ENCODE assay signal across 22 cellular contexts in the genomic region with DNA sequence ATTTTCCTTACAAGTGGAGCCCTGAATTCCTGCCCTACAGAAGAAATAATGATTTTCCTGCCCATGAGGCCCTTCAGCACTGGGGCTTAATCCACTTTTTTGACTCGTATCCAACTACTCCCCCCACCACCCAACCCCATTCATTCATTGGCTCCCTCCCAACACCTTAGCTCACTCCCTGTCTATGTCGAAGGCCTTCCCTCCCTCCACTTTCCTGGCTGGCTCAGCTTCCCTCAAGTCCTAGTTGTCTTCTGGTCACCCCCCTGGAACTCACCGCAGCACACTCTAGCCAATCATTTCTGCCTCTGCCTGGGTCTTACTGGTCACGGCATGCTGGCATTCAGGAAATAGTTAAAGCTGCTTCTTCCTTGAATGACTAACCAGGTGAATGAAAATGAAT.
DNase-seq lines count a peak whose midpoint lies in the region; ATAC-seq, FAIRE-seq and TF ChIP-seq lines count a peak whose summit lies in the region.
"Had no signal": no experiment of that assay in that cellular context is flagged by ENCODE, and none has a peak within 500 bp of the region (broad histone marks: within the 10 kb centered on the region; RNA-seq: fewer than 3 reads in every experiment).

No MANE protein-coding gene starts in this region.

- peaks cover 26% of the 10 kb centered on the region for H3K4me1 Mint-ChIP-seq in activated CD4-positive, alpha-beta T cell treated with anti-CD3 and anti-CD28 coated beads for 36 hours

- peak overlapping the region; percentile 7 for H3K27ac Mint-ChIP-seq in activated CD4-positive, alpha-beta T cell treated with anti-CD3 and anti-CD28 coated beads for 36 hours
- H3K27ac Mint-ChIP-seq: activated T-cell treated with anti-CD3 and anti-CD28 coated beads, Interleukin-2, amount 50 U/mL, for 72 hours had no signal

- BruUV-seq in endothelial cell of umbilical vein (replicated peaks; lab: Mats Ljungman, UMichigan) = no TSS peak

- peaks cover 8% of the 10 kb centered on the region for H3K4me1 ChIP-seq in endothelial cell of umbilical vein (ENCODE audit: control insufficient read depth, extremely low read depth, insufficient read depth, low read length)

- intact Hi-C loops in activated CD4-positive, alpha-beta T cell treated with anti-CD3 and anti-CD28 coated beads for 36 hours (cut with DNase I, micrococcal nuclease) = loop anchor here in 1 of 2 experiments (2.0 to 10.0 kb wide), 3 partner anchors 66 to 1642 kb away; no protein-coding TSS in a partner anchor
- intact Hi-C loops in endothelial cell of umbilical vein (cut with micrococcal nuclease) (no loop called here), sciatic nerve (cut with DNase I) (no loop called here)

- H2AFZ ChIP-seq in endothelial cell of umbilical vein (ENCODE audit: low read depth, low read length) = no peak overlapping the region
- H2AFZ ChIP-seq: hepatocyte had no signal

- no peak overlapping the region for H3K4me3 ChIP-seq in endothelial cell of umbilical vein (replicated peaks in 1 of 3; ENCODE audit: insufficient read depth in 1 of 3, low read depth in 1 of 3, low read length in 3 of 3)
- H3K4me3 ChIP-seq: GM12878, hepatocyte, left ventricle myocardium inferior, testis had no signal

- CTCF ChIA-PET in activated CD4-positive, alpha-beta T cell treated with anti-CD3 and anti-CD28 coated beads for 36 hours (lab: Charles Lee) = interaction anchor here (0.6 to 1.1 kb wide), 3 partner anchors 203 to 1080 kb away, joined by 3 to 7 read pairs (median 4); no protein-coding TSS in a partner anchor
- CTCF ChIA-PET in endothelial cell of umbilical vein (lab: Charles Lee) = interaction anchor here (1.4 kb wide), 1 partner anchor 748 kb away, joined by 5 read pairs; a partner anchor contains a TSS

- H3K27ac ChIP-seq in endothelial cell of umbilical vein (ENCODE audit: insufficient read depth, low read depth, low read length) = no peak overlapping the region
- H3K27ac ChIP-seq: hepatocyte, KMS-11, left ventricle myocardium inferior, testis had no signal

- H3K9me3 Mint-ChIP-seq in activated CD4-positive, alpha-beta T cell treated with anti-CD3 and anti-CD28 coated beads for 36 hours (ENCODE audit: low read depth) = no peaks in the 10 kb centered on the region
- H3K9me3 Mint-ChIP-seq: activated T-cell treated with anti-CD3 and anti-CD28 coated beads, Interleukin-2, amount 50 U/mL, for 72 hours; CD4-positive, alpha-beta memory T cell; H9; naive B cell had no signal

- FAIRE-seq in endothelial cell of umbilical vein (lab: Jason Lieb, UNC) = no peak
- FAIRE-seq: colon, GM12878 had no signal

- no peaks in the 10 kb centered on the region for H3K79me2 ChIP-seq in endothelial cell of umbilical vein (ENCODE audit: control insufficient read depth, insufficient read depth, low read length)
- H3K79me2 ChIP-seq: hepatocyte had no signal

- no peaks in the 10 kb centered on the region for H3K36me3 ChIP-seq in endothelial cell of umbilical vein (ENCODE audit: control insufficient read depth in 2 of 2, extremely low read depth in 1 of 2, insufficient read depth in 2 of 2, low read length in 2 of 2)
- H3K36me3 ChIP-seq: left ventricle myocardium inferior had no signal

- H3K4me2 ChIP-seq in endothelial cell of umbilical vein (ENCODE audit: insufficient read depth, low read length) = no peak overlapping the region
- H3K4me2 ChIP-seq: hepatocyte, KMS-11 had no signal

- H3K9ac ChIP-seq in endothelial cell of umbilical vein (replicated peaks; ENCODE audit: extremely low read depth, insufficient read depth, low read length) = no peak overlapping the region
- H3K9ac ChIP-seq: KMS-11 had no signal

- H3K9me1 ChIP-seq in endothelial cell of umbilical vein (replicated peaks; ENCODE audit: control insufficient read depth, extremely low read depth, insufficient read depth, low read length) = no peaks in the 10 kb centered on the region

- no peaks in the 10 kb centered on the region for H4K20me1 ChIP-seq in endothelial cell of umbilical vein (replicated peaks; ENCODE audit: control insufficient read depth, extremely low read depth, insufficient read depth, low read length)

- no peak for ATAC-seq in activated CD4-positive, alpha-beta T cell treated with anti-CD3 and anti-CD28 coated beads for 36 hours
- no peak for ATAC-seq in sciatic nerve
- ATAC-seq: activated T-cell treated with anti-CD3 and anti-CD28 coated beads, Interleukin-2, amount 50 U/mL, for 72 hours; GM12878 had no signal

- H3K36me3 Mint-ChIP-seq in activated CD4-positive, alpha-beta T cell treated with anti-CD3 and anti-CD28 coated beads for 36 hours (ENCODE audit: low read depth) = no peaks in the 10 kb centered on the region
- H3K36me3 Mint-ChIP-seq: CD4-positive, alpha-beta memory T cell; naive B cell had no signal

- POLR2A ChIA-PET in activated CD4-positive, alpha-beta T cell treated with anti-CD3 and anti-CD28 coated beads for 36 hours (lab: Charles Lee) = no interaction called here
- POLR2A ChIA-PET in endothelial cell of umbilical vein (lab: Charles Lee) = no interaction called here

- dilution Hi-C loops in endothelial cell of umbilical vein (cut with MboI; ENCODE audit: extremely low pct_ligation_motif_present, low sequenced_read_pairs) = no loop called here

- H3K9me3 ChIP-seq in endothelial cell of umbilical vein (replicated peaks; ENCODE audit: control insufficient read depth, insufficient read depth, low read length) = no peaks in the 10 kb centered on the region
- H3K9me3 ChIP-seq: left ventricle myocardium inferior, testis had no signal

- DNase-seq in activated CD4-positive, alpha-beta T cell treated with anti-CD3 and anti-CD28 coated beads for 36 hours = no peak
- DNase-seq in activated CD4-positive, alpha-beta T cell treated with anti-CD3 and anti-CD28 coated beads for 48 hours = no peak
- DNase-seq in NCI-H82 (lab: John Stamatoyannopoulos, UW) (peak; percentile 74), endothelial cell of umbilical vein (ENCODE audit: low read depth, low spot score) (peak; percentile 6), sciatic nerve (ENCODE audit: low spot score) (peak; percentile 13), D341Med (ENCODE audit: low spot score) (no peak), superior temporal gyrus (ENCODE audit: extremely low spot score) (no peak), NCI-H2227 treated with DMSO at 0.1 percent for 48 hours (lab: John Stamatoyannopoulos, UW) (no peak)
- DNase-seq: activated CD4-positive, alpha-beta T cell treated with anti-CD3 and anti-CD28 coated beads for 4 hours; activated T-cell treated with anti-CD3 and anti-CD28 coated beads, Interleukin-2, amount 50 U/mL, for 72 hours; CD4-positive, alpha-beta memory T cell; H9; left ventricle myocardium inferior; naive B cell; NCI-H146; NCI-H526 treated with DMSO at 0.1 percent for 48 hours; Right ventricle myocardium superior; testis had no signal

- TF ChIP-seq POLR2A in endothelial cell of umbilical vein (IDR thresholded peaks at IDR 0.05; ENCODE audit: low read depth, low read length) = no peak

- TF ChIP-seq CTCF in endothelial cell of umbilical vein (IDR thresholded peaks at IDR 0.05; ENCODE audit: extremely low read depth in 1 of 2, insufficient read depth in 1 of 2, low read depth in 1 of 2, low read length in 2 of 2) = no peak

- peaks cover 3% of the 10 kb centered on the region for H3K27me3 Mint-ChIP-seq in activated CD4-positive, alpha-beta T cell treated with anti-CD3 and anti-CD28 coated beads for 36 hours

- no peak overlapping the region for H3K4me3 Mint-ChIP-seq in activated CD4-positive, alpha-beta T cell treated with anti-CD3 and anti-CD28 coated beads for 36 hours
- H3K4me3 Mint-ChIP-seq: H9, naive B cell had no signal

- peaks cover 0 to 3% of the 10 kb centered on the region in 2 experiments for H3K27me3 ChIP-seq in endothelial cell of umbilical vein (ENCODE audit: control insufficient read depth in 2 of 2, insufficient read depth in 2 of 2, low read length in 2 of 2)
- H3K27me3 ChIP-seq: hepatocyte, testis had no signal

TF ChIP-seq in endothelial cell of umbilical vein, 7 proteins besides CTCF, POLR2A, EP300 and RAD21:
- TF ChIP-seq GATA2 (IDR thresholded peaks at IDR 0.05; ENCODE audit: insufficient read depth, insufficient read length, low read depth, low read length) (no peak), MYC (IDR thresholded peaks at IDR 0.05; ENCODE audit: low read depth, low read length) (no peak)
- TF ChIP-seq, protein P1, sequence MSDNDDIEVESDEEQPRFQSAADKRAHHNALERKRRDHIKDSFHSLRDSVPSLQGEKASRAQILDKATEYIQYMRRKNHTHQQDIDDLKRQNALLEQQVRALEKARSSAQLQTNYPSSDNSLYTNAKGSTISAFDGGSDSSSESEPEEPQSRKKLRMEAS (IDR thresholded peaks at IDR 0.05; ENCODE audit: insufficient read depth, insufficient read length) = no peak

Comparison
In these comparisons a context has a peak if more than half of its experiments do, and no peak if none do; other contexts are left out.
1. DNase-seq: peak in NCI-H82 (single experiment), endothelial cell of umbilical vein (single experiment) and sciatic nerve (single experiment); none in activated CD4-positive, alpha-beta T cell treated with anti-CD3 and anti-CD28 coated beads for 36 hours (single experiment), activated CD4-positive, alpha-beta T cell treated with anti-CD3 and anti-CD28 coated beads for 48 hours (single experiment), D341Med (single experiment), superior temporal gyrus (single experiment) and NCI-H2227 treated with DMSO at 0.1 percent for 48 hours (single experiment).